In the genomic region with DNA sequence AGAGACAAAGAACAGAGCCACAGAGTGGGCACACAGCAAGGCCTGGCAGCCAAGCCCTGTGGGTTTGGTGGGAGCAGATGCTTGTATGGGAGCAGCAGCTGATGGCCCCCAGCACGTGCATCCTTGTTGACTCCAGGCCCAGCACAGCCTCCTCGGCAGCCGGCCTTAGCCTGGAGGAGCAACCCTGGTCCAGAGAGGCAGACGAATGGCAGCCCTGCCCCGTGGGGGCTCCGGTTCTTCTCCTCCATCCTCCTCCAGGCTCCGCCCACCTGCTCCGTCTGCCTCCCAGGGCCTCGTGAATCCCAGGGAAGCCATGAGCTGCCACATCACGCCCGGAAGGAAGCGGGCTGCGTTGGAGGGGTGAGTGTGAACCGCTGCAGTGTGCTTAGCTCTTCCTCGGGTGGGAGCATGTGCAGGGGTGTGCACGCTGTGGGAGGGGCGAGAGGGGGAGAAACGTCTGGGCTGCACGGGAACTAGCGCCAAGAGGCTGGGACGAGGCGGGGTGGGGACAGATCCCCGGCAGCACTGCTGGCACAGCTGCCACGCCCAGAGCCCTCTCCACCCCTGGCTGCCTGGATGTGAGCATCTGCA, we compare ENCODE assay signal across 9 cellular contexts. TPM values are rescaled to one million over a fixed set of nuclear protein-coding genes. Genes with fewer than 3 reads are reported as not detected.
A peak's percentile ranks its signal among the peaks of the same experiment; 100 is the strongest.
DNase-seq lines count a peak whose midpoint lies in the region; ATAC-seq and TF ChIP-seq lines count a peak whose summit lies in the region.
"Had no signal": no experiment of that assay in that cellular context is flagged by ENCODE, and none has a peak within 500 bp of the region (broad histone marks: within the 10 kb centered on the region; RNA-seq: fewer than 3 reads in every experiment).

No MANE protein-coding gene starts in this region.

- TF ChIP-seq CTCF in HEK293 (tag by site-specific recombination; IDR thresholded peaks at IDR 0.05) (no peak), brain (conservative IDR thresholded peaks at IDR 0.05) (no peak)

- DNase-seq in naive thymus-derived CD8-positive, alpha-beta T cell = peak in 2 of 10 donors; percentile 17 to 23
- DNase-seq in kidney glomerular epithelial cell (lab: John Stamatoyannopoulos, UW) (no peak), NCI-H2107 treated with DMSO at 0.1 percent for 48 hours (lab: John Stamatoyannopoulos, UW; ENCODE audit: unreplicated experiment) (no peak), HPDE6-E6E7 (ENCODE audit: extremely low spot score) (no peak)

- no peak overlapping the region for H3K4me3 ChIP-seq in BLaER1 treated with 17β-estradiol and CSF1 and Interleukin-3, amounts not matched to agents 10 nM and 100 nM
- no peak overlapping the region for H3K4me3 ChIP-seq in HEK293 (ENCODE audit: low read depth, low read length)

- H3K9ac ChIP-seq in BLaER1 treated with 17β-estradiol and CSF1 and Interleukin-3, amounts not matched to agents 10 nM and 100 nM = no peak overlapping the region

- H3K4me1 ChIP-seq in BLaER1 treated with 17β-estradiol and CSF1 and Interleukin-3, amounts not matched to agents 10 nM and 100 nM = peaks cover 28 to 55% (median 51%) of the 10 kb centered on the region in 10 experiments
- H3K4me1 ChIP-seq in HEK293 (ENCODE audit: control insufficient read depth, insufficient read depth, low read length) = no peaks in the 10 kb centered on the region

- H3K27ac ChIP-seq in BLaER1 treated with 17β-estradiol and CSF1 and Interleukin-3, amounts not matched to agents 10 nM and 100 nM = no peak overlapping the region
- no peak overlapping the region for H3K27ac ChIP-seq in HEK293 (ENCODE audit: extremely low read depth, low read depth, low read length)

- POLR2A ChIA-PET in HEK293 (lab: Yijun Ruan, JAX) = interaction anchor here (1.1 kb wide), 1 partner anchor 36 kb away, joined by 3 read pairs; the partner anchor contains the start of gene JAM3
- POLR2A ChIA-PET in naive thymus-derived CD8-positive, alpha-beta T cell (lab: Charles Lee) = interaction anchor here (0.6 to 3.5 kb wide), 5 partner anchors 9 to 192 kb away, joined by 3 to 10 read pairs (median 4); partner anchors contain the start of gene VPS26B

- peak overlapping the region; percentile 68 to 90 (median 75) for H3K4me2 ChIP-seq in BLaER1 treated with 17β-estradiol and CSF1 and Interleukin-3, amounts not matched to agents 10 nM and 100 nM

- peaks cover 9% of the 10 kb centered on the region for H3K27me3 Mint-ChIP-seq in brain
- peaks cover 0 to 8% (median 0%) of the 10 kb centered on the region in 5 donors for H3K27me3 Mint-ChIP-seq in naive thymus-derived CD8-positive, alpha-beta T cell

- H3K27ac Mint-ChIP-seq in brain = peak overlapping the region; percentile 92 to 98 (median 92)
- H3K27ac Mint-ChIP-seq in naive thymus-derived CD8-positive, alpha-beta T cell = peak overlapping the region; percentile 42 to 99 (median 91)

- ATAC-seq in naive thymus-derived CD8-positive, alpha-beta T cell = no peak
- no peak for ATAC-seq in GM21360 (IDR thresholded peaks at IDR 0.05; ENCODE audit: unreplicated experiment)

- H3K36me3 Mint-ChIP-seq in brain = no peaks in the 10 kb centered on the region
- no peaks in the 10 kb centered on the region for H3K36me3 Mint-ChIP-seq in naive thymus-derived CD8-positive, alpha-beta T cell

- H4K20me1 ChIP-seq in BLaER1 treated with 17β-estradiol and CSF1 and Interleukin-3, amounts not matched to agents 10 nM and 100 nM = peaks cover 0 to 6% (median 0%) of the 10 kb centered on the region in 11 experiments; a peak in 1 of 22 replicates

- H3K27me3 ChIP-seq in BLaER1 treated with 17β-estradiol and CSF1 and Interleukin-3, amounts not matched to agents 10 nM and 100 nM = no peaks in the 10 kb centered on the region

- no peaks in the 10 kb centered on the region for H3K9me3 ChIP-seq in BLaER1 treated with 17β-estradiol and CSF1 and Interleukin-3, amounts not matched to agents 10 nM and 100 nM (replicated peaks in 1 of 11)
- H3K9me3 ChIP-seq in HEK293 (ENCODE audit: control insufficient read depth, insufficient read depth, low read depth, low read length) = no peaks in the 10 kb centered on the region
- H3K9me3 ChIP-seq: breast epithelium had no signal

- H3K36me3 ChIP-seq in BLaER1 treated with 17β-estradiol and CSF1 and Interleukin-3, amounts not matched to agents 10 nM and 100 nM = no peaks in the 10 kb centered on the region
- H3K36me3 ChIP-seq in HEK293 (ENCODE audit: control insufficient read depth in 2 of 2, insufficient read depth in 1 of 2, low read length in 2 of 2) = no peaks in the 10 kb centered on the region
- H3K36me3 ChIP-seq: breast epithelium had no signal

- peaks cover 91% of the 10 kb centered on the region for H3K4me1 Mint-ChIP-seq in brain
- peaks cover 55 to 98% (median 83%) of the 10 kb centered on the region in 4 donors for H3K4me1 Mint-ChIP-seq in naive thymus-derived CD8-positive, alpha-beta T cell

- peak overlapping the region; percentile 2 to 78 (median 11) for H3K4me3 Mint-ChIP-seq in brain
- peak overlapping the region in 8 of 10 donors; percentile 31 to 94 (median 74) for H3K4me3 Mint-ChIP-seq in naive thymus-derived CD8-positive, alpha-beta T cell

- CTCF ChIA-PET in HEK293 (lab: Yijun Ruan, JAX) = interaction anchor here (0.9 to 2.8 kb wide), 4 partner anchors 9 to 18 kb away, joined by 4 to 17 read pairs (median 4); no protein-coding TSS in a partner anchor

- peaks cover 0 to 3% (median 0%) of the 10 kb centered on the region in 5 experiments for H3K9me3 Mint-ChIP-seq in brain
- H3K9me3 Mint-ChIP-seq in naive thymus-derived CD8-positive, alpha-beta T cell = no peaks in the 10 kb centered on the region

TF ChIP-seq in HEK293, 187 proteins besides CTCF, POLR2A, EP300 and RAD21 (continues in another document):
- no peak for TF ChIP-seq ZBTB20 (tag by site-specific recombination; IDR thresholded peaks at IDR 0.05)
- TF ChIP-seq KLF8 (tag by site-specific recombination; IDR thresholded peaks at IDR 0.05) = no peak
- peak; percentile 67 for TF ChIP-seq ZFHX2 (tag by site-specific recombination; conservative IDR thresholded peaks at IDR 0.05)
- TF ChIP-seq ZBTB21 (tag by site-specific recombination; IDR thresholded peaks at IDR 0.05) = no peak
- TF ChIP-seq ZNF610 (tag by site-specific recombination; IDR thresholded peaks at IDR 0.05; ENCODE audit: borderline replicate concordance) = no peak
- TF ChIP-seq ZNF274 (IDR thresholded peaks at IDR 0.05; ENCODE audit: low read length) = no peak
- no peak for TF ChIP-seq ZNF274 (tag by site-specific recombination; IDR thresholded peaks at IDR 0.05; ENCODE audit: borderline replicate concordance)
- no peak for TF ChIP-seq ZNF707 (tag by site-specific recombination; IDR thresholded peaks at IDR 0.05)
- peak; percentile 59 for TF ChIP-seq EGR2 (tag by site-specific recombination; IDR thresholded peaks at IDR 0.05; ENCODE audit: low read depth)
- TF ChIP-seq, protein P1, sequence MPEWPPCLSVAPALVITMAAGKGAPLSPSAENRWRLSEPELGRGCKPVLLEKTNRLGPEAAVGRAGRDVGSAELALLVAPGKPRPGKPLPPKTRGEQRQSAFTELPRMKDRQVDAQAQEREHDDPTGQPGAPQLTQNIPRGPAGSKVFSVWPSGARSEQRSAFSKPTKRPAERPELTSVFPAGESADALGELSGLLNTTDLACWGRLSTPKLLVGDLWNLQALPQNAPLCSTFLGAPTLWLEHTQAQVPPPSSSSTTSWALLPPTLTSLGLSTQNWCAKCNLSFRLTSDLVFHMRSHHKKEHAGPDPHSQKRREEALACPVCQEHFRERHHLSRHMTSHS (tag by site-specific recombination; IDR thresholded peaks at IDR 0.05) = no peak
- no peak for TF ChIP-seq BCL6B (tag by site-specific recombination; IDR thresholded peaks at IDR 0.05)
- TF ChIP-seq OSR2 (tag by site-specific recombination; IDR thresholded peaks at IDR 0.05) = no peak
- no peak for TF ChIP-seq ZNF366 (tag by site-specific recombination; conservative IDR thresholded peaks at IDR 0.05)
- no peak for TF ChIP-seq ZBTB49 (tag by site-specific recombination; IDR thresholded peaks at IDR 0.05; ENCODE audit: low read depth)
- peak; percentile 93 for TF ChIP-seq KLF1 (tag by site-specific recombination; IDR thresholded peaks at IDR 0.05)
- TF ChIP-seq ZNF777 (tag by site-specific recombination; IDR thresholded peaks at IDR 0.05; ENCODE audit: borderline replicate concordance) = no peak
- no peak for TF ChIP-seq SALL2 (tag by site-specific recombination; IDR thresholded peaks at IDR 0.05; ENCODE audit: borderline replicate concordance)

RNA-seq across cellular contexts. Expression of gene JAM3, which starts 36.3 kb away (rescaled TPM):
- polyA plus RNA-seq in brain (ENCODE audit: insufficient read depth, low read depth, low replicate concordance) = 125 TPM
- 1 to 10 TPM; 8.5 to 9.1 TPM for total RNA-seq in naive thymus-derived CD8-positive, alpha-beta T cell
- 1 to 10 TPM; 4.2 to 6.5 (median 4.8) TPM for polyA plus RNA-seq in naive thymus-derived CD8-positive, alpha-beta T cell

Comparison
In these comparisons a context has a peak if more than half of its experiments do, and no peak if none do; other contexts are left out.
1. RNA of gene JAM3, which starts 36.3 kb away (polyA plus RNA-seq): 125 TPM in brain (single experiment); 4.2 to 6.5 TPM in naive thymus-derived CD8-positive, alpha-beta T cell; every median in the first group is over 10 times any median in the second.